In the genomic region with DNA sequence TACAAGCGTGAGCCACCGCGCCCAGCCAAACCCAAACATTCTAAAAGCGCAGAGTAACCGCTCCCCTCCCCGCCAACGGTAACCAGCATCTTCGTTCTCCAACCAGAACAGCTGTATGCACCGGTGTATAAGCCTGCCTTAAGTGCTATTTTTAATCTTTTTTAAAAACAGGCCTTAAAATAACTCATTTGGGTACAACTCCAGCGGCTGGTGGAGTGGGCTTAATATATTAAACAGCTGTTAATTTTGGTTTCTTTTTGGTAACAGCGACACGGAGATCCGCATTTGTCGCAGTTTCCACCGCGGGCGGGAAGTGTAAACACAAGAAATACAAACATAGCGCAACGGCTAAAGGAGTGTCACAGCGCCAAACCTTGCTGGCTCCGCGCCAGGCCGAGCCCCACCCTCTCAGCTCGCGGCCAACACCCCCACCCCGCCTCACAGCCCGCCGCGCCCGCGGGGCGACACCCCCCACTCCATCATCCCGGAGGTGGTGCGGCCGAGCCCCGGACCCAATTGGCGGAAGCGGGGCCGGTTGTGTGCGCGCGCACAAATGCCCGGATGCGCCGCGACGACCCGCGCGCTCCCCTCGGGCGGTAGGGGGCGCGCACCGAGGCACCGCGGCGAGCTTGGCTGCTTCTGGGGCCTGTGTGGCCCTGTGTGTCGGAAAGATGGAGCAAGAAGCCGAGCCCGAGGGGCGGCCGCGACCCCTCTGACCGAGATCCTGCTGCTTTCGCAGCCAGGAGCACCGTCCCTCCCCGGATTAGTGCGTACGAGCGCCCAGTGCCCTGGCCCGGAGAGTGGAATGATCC, we compare ENCODE assay signal across 8 cellular contexts. TPM values are rescaled to one million over a fixed set of nuclear protein-coding genes. Genes with fewer than 3 reads are reported as not detected.
DNase-seq lines count a peak whose midpoint lies in the region; ATAC-seq and TF ChIP-seq lines count a peak whose summit lies in the region.

Gene MDM2, plus strand, starts transcription at position 602 of the 812 bp plus-strand sequence. CDS start 301 bp downstream, outside the sequence.

- no peaks in the 10 kb centered on the region for H3K27me3 Mint-ChIP-seq in chondrocyte (ENCODE audit: low read depth)

- H3K36me3 Mint-ChIP-seq in chondrocyte (ENCODE audit: low read depth): peaks cover 13% of the 10 kb centered on the region

- TF ChIP-seq CTCF in chondrocyte (IDR thresholded peaks at IDR 0.05): peak; percentile 85

- peak within 1 kb of the TSS; percentile 95 for H3K4me3 Mint-ChIP-seq in chondrocyte (ENCODE audit: unreplicated experiment)

- peak; percentile 59 for ATAC-seq in HG03457 (IDR thresholded peaks at IDR 0.05; ENCODE audit: unreplicated experiment)

- DNase-seq in C1 segment of cervical spinal cord (lab: John Stamatoyannopoulos, UW) (peak; percentile 36 to 96 (median 86)), GM19240 (ENCODE audit: insufficient read length, low spot score) (peak; percentile 69), NCI-H510A treated with DMSO at 0.1 percent for 48 hours (lab: John Stamatoyannopoulos, UW) (peak; percentile 97), chondrocyte (ENCODE audit: low spot score) (peak; percentile 97), kidney tubule cell (ENCODE audit: low spot score) (peak; percentile 91)
- DNase-seq in activated CD4-positive, alpha-beta T cell treated with anti-CD3 and anti-CD28 coated beads for 24 hours (ENCODE audit: low read depth in 2 of 2): peak; percentile 87 to 88
- peak; percentile 78 to 91 (median 89) for DNase-seq in stimulated activated CD4-positive, alpha-beta T cell treated with anti-CD3 and anti-CD28 coated beads, Interleukin-1b, Interleukin-23, amount 100 ng/mL, for 24 hours (ENCODE audit: low read depth in 4 of 4, low spot score in 1 of 4)

- H3K4me1 Mint-ChIP-seq in chondrocyte (ENCODE audit: low read depth): peaks cover 24% of the 10 kb centered on the region

- H3K9me3 Mint-ChIP-seq in chondrocyte (ENCODE audit: low read depth): no peaks in the 10 kb centered on the region

- H3K27ac Mint-ChIP-seq in chondrocyte (ENCODE audit: unreplicated experiment): peak within 1 kb of the TSS; percentile 99

RNA-seq across cellular contexts. Expression of gene MDM2, which starts in this region (rescaled TPM):
- total RNA-seq in chondrocyte: 146 to 160 TPM (median 158 TPM) in 3 replicates

Comparison
In these comparisons a context has a peak if more than half of its experiments do, and no peak if none do; other contexts are left out.
1. Peak in every context shown above with its lines: DNase-seq and ATAC-seq.